In the genomic region with DNA sequence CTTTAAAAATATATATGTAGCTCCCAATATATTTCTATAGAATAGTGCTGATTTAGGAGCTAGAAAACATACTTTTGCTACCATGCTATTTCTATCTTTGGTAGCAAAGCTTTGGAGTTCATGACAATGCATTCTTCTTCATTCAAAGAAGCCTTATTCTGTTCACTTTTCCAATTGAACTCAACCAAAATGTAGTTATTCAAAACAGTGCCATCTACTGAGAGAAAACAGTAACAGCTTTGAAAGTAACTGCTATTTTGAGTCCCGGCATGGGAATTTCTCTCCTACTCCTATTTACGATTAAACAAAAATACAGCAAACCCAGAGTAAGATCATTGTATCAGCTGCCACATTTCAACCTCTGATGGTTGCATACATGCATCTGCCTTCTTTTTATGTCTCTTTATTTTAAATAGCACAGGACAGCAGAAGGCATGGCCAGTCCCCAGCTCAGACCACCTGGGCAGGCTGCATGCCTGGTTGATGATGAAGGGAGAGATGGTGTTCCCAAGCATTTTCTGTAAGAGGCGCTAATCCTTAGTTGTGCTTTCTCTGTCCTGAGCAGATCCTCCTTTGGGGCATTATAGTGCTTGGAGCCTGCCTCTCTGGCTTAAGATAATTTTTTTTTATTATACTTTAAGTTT, we compare ENCODE assay signal across 8 cellular contexts.
DNase-seq lines count a peak whose midpoint lies in the region; ATAC-seq, FAIRE-seq and TF ChIP-seq lines count a peak whose summit lies in the region.

No MANE protein-coding gene starts in this region.

- H3K27ac Mint-ChIP-seq in activated naive CD4-positive, alpha-beta T cell treated with anti-CD3 and anti-CD28 coated beads for 36 hours: no peak overlapping the region

- intact Hi-C loops in activated naive CD4-positive, alpha-beta T cell treated with anti-CD3 and anti-CD28 coated beads for 36 hours (cut with micrococcal nuclease): loop anchor here (10.0 kb wide), 1 partner anchor 415 kb away; no protein-coding TSS in a partner anchor

- no peak overlapping the region for H3K4me3 Mint-ChIP-seq in activated naive CD4-positive, alpha-beta T cell treated with anti-CD3 and anti-CD28 coated beads for 36 hours

- H3K9me3 Mint-ChIP-seq in activated naive CD4-positive, alpha-beta T cell treated with anti-CD3 and anti-CD28 coated beads for 36 hours: no peaks in the 10 kb centered on the region

- TF ChIP-seq RAD21 in A549 (conservative IDR thresholded peaks at IDR 0.05 in 1 of 2, IDR thresholded peaks at IDR 0.05 in 1 of 2): peak; percentile 32 to 36; a peak in 3 of 5 replicates

- POLR2A ChIA-PET in A549 (lab: Yijun Ruan, JAX): no interaction called here

- WGBS in A549 (ENCODE audit: missing lambda C conversion rate): 13% methylated on average over 3 of the region's 3 CpGs

- no peaks in the 10 kb centered on the region for H3K36me3 Mint-ChIP-seq in activated naive CD4-positive, alpha-beta T cell treated with anti-CD3 and anti-CD28 coated beads for 36 hours (ENCODE audit: low read depth)

- TF ChIP-seq CTCF in A549 (IDR thresholded peaks at IDR 0.05) (peak; percentile 54), GM12872 (IDR thresholded peaks at IDR 0.05; ENCODE audit: insufficient read depth, low read depth, low read length) (peak; percentile 46; the same call in 2 of the 3 replicates)

- H3K4me1 Mint-ChIP-seq in activated naive CD4-positive, alpha-beta T cell treated with anti-CD3 and anti-CD28 coated beads for 36 hours (ENCODE audit: low read depth): no peaks in the 10 kb centered on the region

- no peak overlapping the region for H3K4me2 ChIP-seq in A549

- FAIRE-seq in A549 (lab: Jason Lieb, UNC) (no peak), frontal cortex (lab: Jason Lieb, UNC) (peak; percentile 65)

- H3K9me3 ChIP-seq in A549: no peaks in the 10 kb centered on the region

- peaks cover 6% of the 10 kb centered on the region for H3K27me3 Mint-ChIP-seq in activated naive CD4-positive, alpha-beta T cell treated with anti-CD3 and anti-CD28 coated beads for 36 hours (ENCODE audit: low read depth)

- CTCF ChIA-PET in A549 (lab: Yijun Ruan, JAX): interaction anchor here (0.7 to 1.3 kb wide), 10 partner anchors 9 to 59 kb away, joined by 3 to 6 read pairs (median 4); no protein-coding TSS in a partner anchor
- CTCF ChIA-PET in activated naive CD4-positive, alpha-beta T cell treated with anti-CD3 and anti-CD28 coated beads for 36 hours (lab: Charles Lee): interaction anchor here (0.6 to 1.6 kb wide), 3 partner anchors 10 to 233 kb away, joined by 3 to 6 read pairs (median 3); no protein-coding TSS in a partner anchor

- no peak overlapping the region for H3K4me3 ChIP-seq in A549

- H3K4me1 ChIP-seq in A549: no peaks in the 10 kb centered on the region

- DNase-seq in A549 (ENCODE audit: low read depth in 1 of 2, low spot score in 1 of 2): peak; percentile 9 to 31
- peak; percentile 48 for DNase-seq in RKO (ENCODE audit: low spot score)
- DNase-seq in frontal cortex (ENCODE audit: low spot score in 2 of 2): peak in 1 of 2 donors; percentile 7
- DNase-seq in activated naive CD4-positive, alpha-beta T cell treated with anti-CD3 and anti-CD28 coated beads for 36 hours: no peak
- no peak for DNase-seq in GOT3 (lab: John Stamatoyannopoulos, UW)

- no peak for TF ChIP-seq EP300 in A549 (IDR thresholded peaks at IDR 0.05)

- ATAC-seq in A549 (peak in 1 of 2 experiments; percentile 68; a peak in 4 of 6 replicates), GM18858 (IDR thresholded peaks at IDR 0.05; ENCODE audit: unreplicated experiment) (no peak), GM21515 (IDR thresholded peaks at IDR 0.05; ENCODE audit: unreplicated experiment) (no peak)

- no peak overlapping the region for H3K27ac ChIP-seq in A549

- no peak for TF ChIP-seq POLR2A in A549 (IDR thresholded peaks at IDR 0.05; ENCODE audit: low read length)

TF ChIP-seq in A549, 52 proteins besides CTCF, POLR2A, EP300 and RAD21:
- TF ChIP-seq CHD4 (IDR thresholded peaks at IDR 0.05; ENCODE audit: borderline replicate concordance) (no peak), CBX8 (IDR thresholded peaks at IDR 0.05) (no peak), SMC3 (IDR thresholded peaks at IDR 0.05) (peak; percentile 44; the same call in 2 of the 3 replicates)

Comparison
In these comparisons a context has a peak if more than half of its experiments do, and no peak if none do; other contexts are left out.
1. DNase-seq: peak in A549 (2 of 2) and RKO (single experiment); none in activated naive CD4-positive, alpha-beta T cell treated with anti-CD3 and anti-CD28 coated beads for 36 hours (single experiment) and GOT3 (single experiment).